21 cellular contexts compared by ENCODE assay signal in the genomic region with DNA sequence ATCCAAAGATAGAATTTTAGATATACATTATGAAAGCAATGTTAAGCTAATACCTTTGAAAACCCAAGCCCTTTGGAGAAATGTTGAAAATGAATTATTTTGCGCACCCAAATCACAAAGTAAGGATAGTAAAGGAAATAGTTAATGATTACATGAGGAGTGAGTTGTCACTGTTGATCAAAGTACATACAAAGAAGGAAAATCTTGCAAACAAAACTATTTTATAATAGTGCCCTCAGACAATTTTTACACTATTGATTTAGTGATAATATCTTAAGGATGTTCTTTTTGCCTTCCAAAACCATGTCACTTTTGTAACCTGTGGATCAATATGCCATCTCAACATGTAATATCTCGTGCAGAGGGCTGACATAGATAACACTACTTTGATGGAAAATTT.
DNase-seq lines count a peak whose midpoint lies in the region; ATAC-seq, FAIRE-seq and TF ChIP-seq lines count a peak whose summit lies in the region.
"Had no signal": no experiment of that assay in that cellular context is flagged by ENCODE, and none has a peak within 500 bp of the region (broad histone marks: within the 10 kb centered on the region; RNA-seq: fewer than 3 reads in every experiment).

No MANE protein-coding gene starts in this region.

- H3K4me1 ChIP-seq in liver (ENCODE audit: control insufficient read depth in 4 of 4, insufficient read depth in 4 of 4, low read length in 3 of 4) (peaks cover 0 to 13% (median 10%) of the 10 kb centered on the region in 4 donors), HepG2 (ENCODE audit: insufficient read depth, low read length) (peaks cover 10% of the 10 kb centered on the region; the same call in 1 of the 2 replicates), neutrophil (ENCODE audit: control insufficient read depth in 1 of 2, insufficient read depth in 1 of 2, low read depth in 1 of 2, low read length in 1 of 2) (peaks cover 10 to 16% of the 10 kb centered on the region in 2 experiments)
- H3K4me1 ChIP-seq: A549, HAP-1 had no signal

- BruUV-seq in HepG2 (replicated peaks; lab: Mats Ljungman, UMichigan): no TSS peak

- H3K9me3 ChIP-seq in liver (ENCODE audit: control insufficient read depth in 4 of 4, low read length in 3 of 4) (no peaks in the 10 kb centered on the region), HepG2 (ENCODE audit: low read length) (no peaks in the 10 kb centered on the region), neutrophil (no peaks in the 10 kb centered on the region)
- H3K9me3 ChIP-seq: A549, HAP-1 had no signal

- DNase-seq in HepG2 (ENCODE audit: low spot score): no peak
- DNase-seq in left lobe of liver (ENCODE audit: low spot score): no peak
- no peak for DNase-seq in AML-193 (lab: John Stamatoyannopoulos, UW)
- DNase-seq: 8988T; ACHN; C1 segment of cervical spinal cord; Calu3; CD4-positive, alpha-beta memory T cell; COR-L47; DMS53; DMS79 treated with DMSO at 0.1 percent for 48 hours; GF-D8; GOT3; HFFc6 had no signal

- H3K27ac ChIP-seq in liver (ENCODE audit: low read depth in 1 of 2, low read length in 2 of 2) (peak overlapping the region in 1 of 2 donors; percentile 16), HepG2 (ENCODE audit: extremely low read length, insufficient read depth, low read length) (no peak overlapping the region), neutrophil (peak overlapping the region; percentile 83)
- H3K27ac ChIP-seq: A549 had no signal

- no peaks in the 10 kb centered on the region for H3K79me2 ChIP-seq in HepG2 (ENCODE audit: insufficient read depth, low read length)

- no peak for TF ChIP-seq POLR2A in HepG2 (IDR thresholded peaks at IDR 0.05; ENCODE audit: insufficient read depth in 1 of 2, low read depth in 2 of 2, low read length in 2 of 2)

- H3K4me3 ChIP-seq in liver (ENCODE audit: low read depth in 1 of 3, low read length in 3 of 3) (no peak overlapping the region), HepG2 (replicated peaks in 1 of 3; ENCODE audit: insufficient read depth in 1 of 3, low read depth in 2 of 3, low read length in 3 of 3) (no peak overlapping the region), neutrophil (ENCODE audit: low read depth in 1 of 2, low read length in 1 of 2) (no peak overlapping the region)
- H3K4me3 ChIP-seq: A549, HAP-1 had no signal

- H4K20me1 ChIP-seq in HepG2 (ENCODE audit: insufficient read depth, low read length): no peaks in the 10 kb centered on the region

- CTCF ChIA-PET in HepG2 (lab: Yijun Ruan, JAX; ENCODE audit: low intra/inter-chr PET ratio, low total read pairs): no interaction called here

- intact Hi-C loops in HepG2 (cut with micrococcal nuclease; ENCODE audit: unreplicated experiment): no loop called here

- POLR2A ChIA-PET in HepG2 (lab: Yijun Ruan, JAX): no interaction called here

- TF ChIP-seq RAD21 in liver (IDR thresholded peaks at IDR 0.05) (peak; percentile 24 to 32), HepG2 (CRISPR knock-in tag; IDR thresholded peaks at IDR 0.05) (no peak)

- WGBS in liver: 42% methylated on average over 2 of the region's 2 CpGs
- whole genome bisulfite sequencing in HepG2 (ENCODE audit: low lambda C conversion rate): 50% methylated on average over 2 of the region's 2 CpGs

- no peak for TF ChIP-seq EP300 in HepG2 (IDR thresholded peaks at IDR 0.05; ENCODE audit: low read depth in 2 of 2, low read length in 2 of 2)
- no peak for TF ChIP-seq EP300 in HepG2 (CRISPR knock-in tag; IDR thresholded peaks at IDR 0.05; ENCODE audit: borderline replicate concordance)

- H3K4me2 ChIP-seq in HepG2 (ENCODE audit: low read depth, low read length): no peak overlapping the region
- H3K4me2 ChIP-seq: A549 had no signal

- no peak for ATAC-seq in HepG2
- ATAC-seq in left lobe of liver: peak; percentile 56
- no peak for ATAC-seq in GM19351 (IDR thresholded peaks at IDR 0.05; ENCODE audit: unreplicated experiment)
- ATAC-seq: A549 had no signal

- FAIRE-seq in HepG2 (lab: Jason Lieb, UNC): no peak
- FAIRE-seq: A549, GM12891, GM18507 had no signal

- H3K27me3 ChIP-seq in liver (ENCODE audit: control insufficient read depth in 4 of 4, insufficient read depth in 4 of 4, low read length in 3 of 4) (no peaks in the 10 kb centered on the region), HepG2 (ENCODE audit: control insufficient read depth in 1 of 2, insufficient read depth in 2 of 2, low read length in 2 of 2) (no peaks in the 10 kb centered on the region), neutrophil (no peaks in the 10 kb centered on the region)

- TF ChIP-seq CTCF in liver (IDR thresholded peaks at IDR 0.05; ENCODE audit: low read depth, low read length, missing input control): no peak
- TF ChIP-seq CTCF in HepG2 (CRISPR knock-in tag; IDR thresholded peaks at IDR 0.05): no peak
- TF ChIP-seq CTCF in neutrophil (IDR thresholded peaks at IDR 0.05): no peak

- in situ Hi-C loops in HepG2 (cut with HindIII; ENCODE audit: extremely low pct_ligation_motif_present, low pct_unique_long_range_greater_than_20kb): no loop called here

- H3K36me3 ChIP-seq in liver (ENCODE audit: control insufficient read depth in 4 of 4, insufficient read depth in 3 of 4, low read depth in 1 of 4, low read length in 3 of 4): no peaks in the 10 kb centered on the region
- no peaks in the 10 kb centered on the region for H3K36me3 ChIP-seq in HepG2 (replicated peaks in 1 of 2; ENCODE audit: control insufficient read depth in 1 of 2, insufficient read depth in 2 of 2, low read length in 2 of 2)
- no peaks in the 10 kb centered on the region for H3K36me3 ChIP-seq in neutrophil
- H3K36me3 ChIP-seq: HAP-1 had no signal

- H2AFZ ChIP-seq in HepG2 (ENCODE audit: low read length): no peak overlapping the region

- no peak overlapping the region for H3K9ac ChIP-seq in liver (ENCODE audit: low read depth in 1 of 2, low read length in 2 of 2)
- no peak overlapping the region for H3K9ac ChIP-seq in HepG2 (ENCODE audit: insufficient read depth, low read depth, low read length)

TF ChIP-seq in liver, 16 proteins besides CTCF, POLR2A, EP300 and RAD21 (continues in another document):
- TF ChIP-seq TAF1 (conservative IDR thresholded peaks at IDR 0.05) (no peak), REST (IDR thresholded peaks at IDR 0.05) (no peak), FOXA2 (IDR thresholded peaks at IDR 0.05) (no peak), RXRA (IDR thresholded peaks at IDR 0.05) (peak in 1 of 2 donors; percentile 44), FOXA1 (IDR thresholded peaks at IDR 0.05) (no peak), SP1 (IDR thresholded peaks at IDR 0.05) (peak; percentile 79), GABPA (IDR thresholded peaks at IDR 0.05 in 1 of 2, conservative IDR thresholded peaks at IDR 0.05 in 1 of 2) (peak in 1 of 2 donors; percentile 11)

TF ChIP-seq in HepG2, 621 proteins besides CTCF, POLR2A, EP300 and RAD21 (continues in another document):
- TF ChIP-seq STAT6 (CRISPR knock-in tag; IDR thresholded peaks at IDR 0.05; ENCODE audit: borderline replicate concordance) (no peak), FLYWCH1 (CRISPR knock-in tag; IDR thresholded peaks at IDR 0.05) (no peak), ZNF34 (CRISPR knock-in tag; IDR thresholded peaks at IDR 0.05; ENCODE audit: borderline replicate concordance) (no peak), ZNF580 (CRISPR knock-in tag; IDR thresholded peaks at IDR 0.05; ENCODE audit: borderline replicate concordance, low read depth) (no peak), HOXA7 (CRISPR knock-in tag; IDR thresholded peaks at IDR 0.05) (no peak), RORA (CRISPR knock-in tag; IDR thresholded peaks at IDR 0.05) (no peak), ZNF431 (CRISPR knock-in tag; IDR thresholded peaks at IDR 0.05; ENCODE audit: borderline replicate concordance, low read depth) (no peak), UBTF (CRISPR knock-in tag; IDR thresholded peaks at IDR 0.05) (no peak)
